1 cellular context compared by ENCODE assay signal in genomic region chr2:64482765-64483504, GRCh38.
TF ChIP-seq lines count a peak whose summit lies in the region.

No MANE protein-coding gene starts in this region.

TF ChIP-seq in WTC11, 78 proteins besides CTCF, POLR2A, EP300 and RAD21 (continued from another document):
- TF ChIP-seq ZNF532 (CRISPR knock-in tag; IDR thresholded peaks at IDR 0.05; ENCODE audit: borderline replicate concordance), result no peak
- no peak for TF ChIP-seq FOXP1 (CRISPR knock-in tag; IDR thresholded peaks at IDR 0.05; ENCODE audit: borderline replicate concordance)
- TF ChIP-seq, protein P1, sequence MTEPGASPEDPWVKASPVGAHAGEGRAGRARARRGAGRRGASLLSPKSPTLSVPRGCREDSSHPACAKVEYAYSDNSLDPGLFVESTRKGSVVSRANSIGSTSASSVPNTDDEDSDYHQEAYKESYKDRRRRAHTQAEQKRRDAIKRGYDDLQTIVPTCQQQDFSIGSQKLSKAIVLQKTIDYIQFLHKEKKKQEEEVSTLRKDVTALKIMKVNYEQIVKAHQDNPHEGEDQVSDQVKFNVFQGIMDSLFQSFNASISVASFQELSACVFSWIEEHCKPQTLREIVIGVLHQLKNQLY (CRISPR knock-in tag; IDR thresholded peaks at IDR 0.05), result no peak
- TF ChIP-seq, protein P2, sequence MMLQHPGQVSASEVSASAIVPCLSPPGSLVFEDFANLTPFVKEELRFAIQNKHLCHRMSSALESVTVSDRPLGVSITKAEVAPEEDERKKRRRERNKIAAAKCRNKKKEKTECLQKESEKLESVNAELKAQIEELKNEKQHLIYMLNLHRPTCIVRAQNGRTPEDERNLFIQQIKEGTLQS (CRISPR knock-in tag; conservative IDR thresholded peaks at IDR 0.05), result no peak
- TF ChIP-seq, protein P3, sequence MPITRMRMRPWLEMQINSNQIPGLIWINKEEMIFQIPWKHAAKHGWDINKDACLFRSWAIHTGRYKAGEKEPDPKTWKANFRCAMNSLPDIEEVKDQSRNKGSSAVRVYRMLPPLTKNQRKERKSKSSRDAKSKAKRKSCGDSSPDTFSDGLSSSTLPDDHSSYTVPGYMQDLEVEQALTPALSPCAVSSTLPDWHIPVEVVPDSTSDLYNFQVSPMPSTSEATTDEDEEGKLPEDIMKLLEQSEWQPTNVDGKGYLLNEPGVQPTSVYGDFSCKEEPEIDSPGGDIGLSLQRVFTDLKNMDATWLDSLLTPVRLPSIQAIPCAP (CRISPR knock-in tag; IDR thresholded peaks at IDR 0.05), result no peak
- TF ChIP-seq USF2 (CRISPR knock-in tag; IDR thresholded peaks at IDR 0.05), result no peak
- no peak for TF ChIP-seq NR2C2 (CRISPR knock-in tag; IDR thresholded peaks at IDR 0.05)
- no peak for TF ChIP-seq SMAD3 (CRISPR knock-in tag; IDR thresholded peaks at IDR 0.05; ENCODE audit: borderline replicate concordance)
- TF ChIP-seq NFATC4 (CRISPR knock-in tag; IDR thresholded peaks at IDR 0.05), result no peak
- TF ChIP-seq NFYB (CRISPR knock-in tag; conservative IDR thresholded peaks at IDR 0.05; ENCODE audit: low read depth), result no peak
- no peak for TF ChIP-seq FOXJ3 (CRISPR knock-in tag; IDR thresholded peaks at IDR 0.05; ENCODE audit: borderline replicate concordance)
- TF ChIP-seq, protein P4, sequence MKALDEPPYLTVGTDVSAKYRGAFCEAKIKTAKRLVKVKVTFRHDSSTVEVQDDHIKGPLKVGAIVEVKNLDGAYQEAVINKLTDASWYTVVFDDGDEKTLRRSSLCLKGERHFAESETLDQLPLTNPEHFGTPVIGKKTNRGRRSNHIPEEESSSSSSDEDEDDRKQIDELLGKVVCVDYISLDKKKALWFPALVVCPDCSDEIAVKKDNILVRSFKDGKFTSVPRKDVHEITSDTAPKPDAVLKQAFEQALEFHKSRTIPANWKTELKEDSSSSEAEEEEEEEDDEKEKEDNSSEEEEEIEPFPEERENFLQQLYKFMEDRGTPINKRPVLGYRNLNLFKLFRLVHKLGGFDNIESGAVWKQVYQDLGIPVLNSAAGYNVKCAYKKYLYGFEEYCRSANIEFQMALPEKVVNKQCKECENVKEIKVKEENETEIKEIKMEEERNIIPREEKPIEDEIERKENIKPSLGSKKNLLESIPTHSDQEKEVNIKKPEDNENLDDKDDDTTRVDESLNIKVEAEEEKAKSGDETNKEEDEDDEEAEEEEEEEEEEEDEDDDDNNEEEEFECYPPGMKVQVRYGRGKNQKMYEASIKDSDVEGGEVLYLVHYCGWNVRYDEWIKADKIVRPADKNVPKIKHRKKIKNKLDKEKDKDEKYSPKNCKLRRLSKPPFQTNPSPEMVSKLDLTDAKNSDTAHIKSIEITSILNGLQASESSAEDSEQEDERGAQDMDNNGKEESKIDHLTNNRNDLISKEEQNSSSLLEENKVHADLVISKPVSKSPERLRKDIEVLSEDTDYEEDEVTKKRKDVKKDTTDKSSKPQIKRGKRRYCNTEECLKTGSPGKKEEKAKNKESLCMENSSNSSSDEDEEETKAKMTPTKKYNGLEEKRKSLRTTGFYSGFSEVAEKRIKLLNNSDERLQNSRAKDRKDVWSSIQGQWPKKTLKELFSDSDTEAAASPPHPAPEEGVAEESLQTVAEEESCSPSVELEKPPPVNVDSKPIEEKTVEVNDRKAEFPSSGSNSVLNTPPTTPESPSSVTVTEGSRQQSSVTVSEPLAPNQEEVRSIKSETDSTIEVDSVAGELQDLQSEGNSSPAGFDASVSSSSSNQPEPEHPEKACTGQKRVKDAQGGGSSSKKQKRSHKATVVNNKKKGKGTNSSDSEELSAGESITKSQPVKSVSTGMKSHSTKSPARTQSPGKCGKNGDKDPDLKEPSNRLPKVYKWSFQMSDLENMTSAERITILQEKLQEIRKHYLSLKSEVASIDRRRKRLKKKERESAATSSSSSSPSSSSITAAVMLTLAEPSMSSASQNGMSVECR (CRISPR knock-in tag; IDR thresholded peaks at IDR 0.05; ENCODE audit: borderline replicate concordance), result no peak
- no peak for TF ChIP-seq MYBL2 (CRISPR knock-in tag; IDR thresholded peaks at IDR 0.05)
- TF ChIP-seq ATF1 (CRISPR knock-in tag; IDR thresholded peaks at IDR 0.05), result no peak
- TF ChIP-seq TEAD4 (CRISPR knock-in tag; IDR thresholded peaks at IDR 0.05), result no peak
- no peak for TF ChIP-seq RORB (CRISPR knock-in tag; IDR thresholded peaks at IDR 0.05)
- TF ChIP-seq ERG (CRISPR knock-in tag; IDR thresholded peaks at IDR 0.05), result no peak
TF ChIP-seq in WTC11: peak in this region for 0.
